In genomic region chr6:811186-811585, GRCh38 we compare ENCODE assay signal across 26 cellular contexts.
"Had no signal": no experiment of that assay in that cellular context is flagged by ENCODE, and none has a peak within 500 bp of the region (broad histone marks: within the 10 kb centered on the region; RNA-seq: fewer than 3 reads in every experiment).

No MANE protein-coding gene starts in this region.

- DNase-seq: stimulated activated CD4-positive, alpha-beta T cell treated with anti-CD3 and anti-CD28 coated beads, Interleukin-2, amount 100 ng/mL, for 48 hours; stimulated activated CD4-positive, alpha-beta T cell treated with anti-CD3 and anti-CD28 coated beads, Interleukin-4, amount 100 ng/mL, for 1 hour; stimulated activated CD4-positive, alpha-beta T cell treated with anti-CD3 and anti-CD28 coated beads, Interleukin-4, amount 100 ng/mL, for 24 hours; stimulated activated CD4-positive, alpha-beta T cell treated with anti-CD3 and anti-CD28 coated beads, Interleukin-4, amount 100 ng/mL, for 4 hours; stimulated activated CD8-positive, alpha-beta memory T cell treated with anti-CD3 and anti-CD28 coated beads, Interleukin-4, amount 100 ng/mL, for 48 hours; stimulated activated naive B cell treated with anti-CD40 and anti-IgM and Interleukin-4, amounts not matched to agents 10 μg/mL and 1 μg/mL and 100 μg/mL, for 72 hours; stimulated activated naive CD4-positive, alpha-beta T cell; stimulated activated naive CD4-positive, alpha-beta T cell treated with Interleukin-2 at 50 U/mL for 16 hours; stimulated activated naive CD8-positive, alpha-beta T cell treated with anti-CD3 and anti-CD28 coated beads, Interleukin-15, amount 100 ng/mL, for 72 hours; stimulated activated naive CD8-positive, alpha-beta T cell treated with anti-CD3 and anti-CD28 coated beads, Interleukin-15, Interleukin-2, amounts not matched to agents 100 U/mL and 50 U/mL, for 24 hours; stomach; substantia nigra; testis; thyroid gland; tibial artery; transverse colon; trophoblast cell; upper lobe of left lung; upper lobe of right lung; uterus had no signal

- ATAC-seq: stimulated activated effector memory CD8-positive, alpha-beta T cell treated with anti-CD3 and anti-CD28 coated beads, Interleukin-12 subunit alpha, Interleukin-12 subunit beta, amount 100 ng/mL, for 72 hours; stimulated activated memory B cell treated with anti-CD40 and anti-IgM and Interleukin-4, amounts not matched to agents 10 μg/mL and 1 μg/mL and 100 μg/mL, for 72 hours; stimulated activated naive B cell treated with anti-CD40 and anti-IgM and Interleukin-4, amounts not matched to agents 10 μg/mL and 1 μg/mL and 100 μg/mL, for 72 hours; stimulated activated naive CD8-positive, alpha-beta T cell treated with anti-CD3 and anti-CD28 coated beads, Interleukin-15, amount 100 ng/mL, for 72 hours; stimulated activated naive CD8-positive, alpha-beta T cell treated with anti-CD3 and anti-CD28 coated beads, Interleukin-15, Interleukin-2, amounts not matched to agents 100 U/mL and 50 U/mL, for 24 hours; upper lobe of right lung had no signal

- H3K9me3 ChIP-seq: stomach, suprapubic skin, testis, thoracic aorta, thyroid gland, tibial artery, tibial nerve, transverse colon, upper lobe of left lung, upper lobe of right lung, uterus, vagina had no signal

- H3K4me1 ChIP-seq: stomach, suprapubic skin, testis, tibial artery, tibial nerve, transverse colon, upper lobe of left lung, upper lobe of right lung, uterus, vagina had no signal

- H3K27me3 ChIP-seq: stomach, suprapubic skin, testis, thyroid gland, tibial artery, tibial nerve, transverse colon, upper lobe of left lung, upper lobe of right lung, vagina had no signal

- H3K4me3 ChIP-seq: stomach, suprapubic skin, testis, thoracic aorta, thyroid gland, tibial artery, tibial nerve, transverse colon, upper lobe of left lung, upper lobe of right lung, uterus, vagina had no signal

- H3K36me3 ChIP-seq: stomach, suprapubic skin, thoracic aorta, thyroid gland, tibial artery, tibial nerve, transverse colon, upper lobe of left lung, upper lobe of right lung, uterus, vagina had no signal

- H3K27ac ChIP-seq: stomach, suprapubic skin, testis, thoracic aorta, thyroid gland, tibial artery, tibial nerve, transverse colon, upper lobe of left lung, upper lobe of right lung, uterus, vagina had no signal
